In the genomic region with DNA sequence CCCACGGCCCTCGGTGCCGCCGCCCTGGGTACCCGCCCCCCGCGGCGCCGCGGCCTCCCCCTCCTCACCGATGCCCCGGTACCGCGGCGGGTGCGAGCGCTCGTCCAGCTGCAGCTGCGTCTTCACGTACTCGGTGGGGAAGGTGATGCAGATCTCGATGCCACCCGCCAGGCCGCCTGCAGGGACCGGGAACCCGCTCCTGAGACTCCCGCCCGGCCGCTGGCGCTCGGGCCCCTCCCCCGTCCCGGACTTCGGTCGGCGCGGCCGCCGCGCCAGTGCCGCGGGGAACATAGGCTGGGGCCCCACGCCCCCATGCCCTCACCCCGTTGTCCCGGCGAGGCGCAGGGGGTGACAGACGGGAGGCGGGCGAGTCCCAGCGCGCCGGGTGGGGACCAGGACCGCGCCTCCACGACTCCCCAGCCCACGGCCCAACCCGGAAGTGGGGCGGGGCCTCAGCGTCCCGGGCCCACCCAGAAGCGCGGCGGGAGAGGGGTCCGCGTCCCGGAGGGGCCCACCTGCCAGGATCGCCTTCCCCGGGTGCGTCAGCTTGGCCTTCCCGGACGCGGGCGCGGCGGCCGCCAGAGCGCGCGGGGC, we compare ENCODE assay signal across 9 cellular contexts. TPM values are rescaled to one million over a fixed set of nuclear protein-coding genes. Genes with fewer than 3 reads are reported as not detected.
DNase-seq lines count a peak whose midpoint lies in the region; ATAC-seq, FAIRE-seq and TF ChIP-seq lines count a peak whose summit lies in the region.
"Had no signal": no experiment of that assay in that cellular context is flagged by ENCODE, and none has a peak within 500 bp of the region (broad histone marks: within the 10 kb centered on the region; RNA-seq: fewer than 3 reads in every experiment).

No MANE protein-coding gene starts in this region.

- H3F3A ChIP-seq in GM23248 (ENCODE audit: insufficient read depth) (no peaks in the 10 kb centered on the region), Loucy (ENCODE audit: low read depth) (no peaks in the 10 kb centered on the region), neural cell (ENCODE audit: insufficient read depth, low read length, poor library complexity, severe bottlenecking) (no peaks in the 10 kb centered on the region)

- TF ChIP-seq POLR2A in GM12892 (IDR thresholded peaks at IDR 0.05; ENCODE audit: low read depth, low read length), result peak; percentile 32; the same call in 1 of the 2 replicates

- H3K4me3 Mint-ChIP-seq in activated T-cell treated with anti-CD3 and anti-CD28 coated beads, Interleukin-2, amount 50 U/mL, for 72 hours, result peak overlapping the region; percentile 72 to 77

- peaks cover 14% of the 10 kb centered on the region for H3K4me1 ChIP-seq in GM23248 (ENCODE audit: insufficient read depth)
- peaks cover 23% of the 10 kb centered on the region for H3K4me1 ChIP-seq in Loucy (ENCODE audit: insufficient read depth, low read length, poor library complexity, severe bottlenecking)

- TF ChIP-seq RAD21 in neural cell (conservative IDR thresholded peaks at IDR 0.05), result no peak

- no peak for TF ChIP-seq CTCF in Loucy (conservative IDR thresholded peaks at IDR 0.05; ENCODE audit: low read length)
- TF ChIP-seq CTCF in fibroblast of pulmonary artery (IDR thresholded peaks at IDR 0.05; ENCODE audit: low read length, missing control alignments), result no peak
- TF ChIP-seq CTCF in neural cell (IDR thresholded peaks at IDR 0.05; ENCODE audit: poor library complexity, severe bottlenecking), result no peak

- H4K20me1 ChIP-seq in GM23248 (ENCODE audit: insufficient read depth) (no peaks in the 10 kb centered on the region), Loucy (ENCODE audit: insufficient read depth, low read length, poor library complexity, severe bottlenecking) (peaks cover 18% of the 10 kb centered on the region), neural cell (ENCODE audit: insufficient read depth) (no peaks in the 10 kb centered on the region)

- H3K36me3 ChIP-seq in GM23248 (ENCODE audit: low read depth) (no peaks in the 10 kb centered on the region), Loucy (ENCODE audit: insufficient read depth, low read length) (no peaks in the 10 kb centered on the region), neural cell (ENCODE audit: insufficient read depth, low read length) (no peaks in the 10 kb centered on the region)

- H3K4me2 ChIP-seq in GM23248 (ENCODE audit: unreplicated experiment) (peak overlapping the region; percentile 76), Loucy (ENCODE audit: low read depth, low read length, poor library complexity, severe bottlenecking) (peak overlapping the region; percentile 83), neural cell (ENCODE audit: low read length) (no peak overlapping the region)

- in situ Hi-C loops in GM23248 (cut with MboI), result no loop called here

- peak; percentile 58 for FAIRE-seq in GM12892 (lab: Jason Lieb, UNC)

- 0 to 1% methylated on average over 24 to 38 of the region's 80 CpGs for WGBS in GM23248 (ENCODE audit: low coverage in 1 of 2, low lambda C conversion rate in 2 of 2, missing lambda C conversion rate in 2 of 2), 2 experiments

- H3K4me1 Mint-ChIP-seq in activated T-cell treated with anti-CD3 and anti-CD28 coated beads, Interleukin-2, amount 50 U/mL, for 72 hours (ENCODE audit: low read depth), result peaks cover 47% of the 10 kb centered on the region

- H3K9me3 Mint-ChIP-seq in activated T-cell treated with anti-CD3 and anti-CD28 coated beads, Interleukin-2, amount 50 U/mL, for 72 hours, result no peaks in the 10 kb centered on the region

- peak; percentile 58 for DNase-seq in GM12892 (ENCODE audit: insufficient read length)
- DNase-seq in GM23248, result peak; percentile 73
- peak in 1 of 2 donors; percentile 65 for DNase-seq in activated T-cell treated with anti-CD3 and anti-CD28 coated beads, Interleukin-2, amount 50 U/mL, for 72 hours
- DNase-seq in fibroblast of pulmonary artery (ENCODE audit: low read depth), result no peak
- DNase-seq in pons (ENCODE audit: low spot score), result no peak

- H3K79me2 ChIP-seq in GM23248 (ENCODE audit: insufficient read depth), result peaks cover 28% of the 10 kb centered on the region
- peaks cover 38% of the 10 kb centered on the region; the same call in 1 of the 2 replicates for H3K79me2 ChIP-seq in Loucy (ENCODE audit: insufficient read depth, low read length)
- no peaks in the 10 kb centered on the region for H3K79me2 ChIP-seq in neural cell (replicated peaks; ENCODE audit: insufficient read depth, low read length)

- no peaks in the 10 kb centered on the region for H3K27me3 Mint-ChIP-seq in activated T-cell treated with anti-CD3 and anti-CD28 coated beads, Interleukin-2, amount 50 U/mL, for 72 hours (ENCODE audit: low read depth)

- peak; percentile 59 to 62 for ATAC-seq in activated T-cell treated with anti-CD3 and anti-CD28 coated beads, Interleukin-2, amount 50 U/mL, for 72 hours (replicated peaks in 1 of 2)
- ATAC-seq in GM18870 (IDR thresholded peaks at IDR 0.05; ENCODE audit: unreplicated experiment), result no peak

- H2AFZ ChIP-seq in GM23248 (peak overlapping the region; percentile 70), Loucy (ENCODE audit: low read length) (peak overlapping the region; percentile 92), neural cell (ENCODE audit: low read depth, low read length) (no peak overlapping the region)

- H3K27ac ChIP-seq in GM23248 (peak overlapping the region; percentile 19; the same call in 1 of the 2 replicates), neural cell (ENCODE audit: low read length) (no peak overlapping the region)

- no peak for TF ChIP-seq EP300 in neural cell (conservative IDR thresholded peaks at IDR 0.05; ENCODE audit: poor library complexity, severe bottlenecking)

- no peak overlapping the region for H3K27ac Mint-ChIP-seq in activated T-cell treated with anti-CD3 and anti-CD28 coated beads, Interleukin-2, amount 50 U/mL, for 72 hours

- no peaks in the 10 kb centered on the region for H3K9me2 ChIP-seq in GM23248 (ENCODE audit: insufficient read depth)
- H3K9me2 ChIP-seq in Loucy (replicated peaks; ENCODE audit: low read depth, low read length), result no peaks in the 10 kb centered on the region
- H3K9me2 ChIP-seq in neural cell (ENCODE audit: insufficient read depth, low read length), result no peaks in the 10 kb centered on the region

- H3K27me3 ChIP-seq in GM23248 (replicated peaks; ENCODE audit: insufficient read depth) (no peaks in the 10 kb centered on the region), Loucy (ENCODE audit: insufficient read depth, low read length, poor library complexity, severe bottlenecking) (no peaks in the 10 kb centered on the region), neural cell (ENCODE audit: insufficient read depth, low read depth, low read length) (no peaks in the 10 kb centered on the region)

- H3K9ac ChIP-seq in GM23248 (peak overlapping the region; percentile 79), Loucy (ENCODE audit: low read depth, low read length, poor library complexity, severe bottlenecking) (peak overlapping the region; percentile 71), neural cell (ENCODE audit: low read length) (peak overlapping the region; percentile 71)

- peak overlapping the region; percentile 78 for H3K4me3 ChIP-seq in GM23248
- peak overlapping the region; percentile 78 for H3K4me3 ChIP-seq in Loucy (ENCODE audit: low read length, poor library complexity, severe bottlenecking)
- peak overlapping the region; percentile 66 for H3K4me3 ChIP-seq in fibroblast of pulmonary artery (replicated peaks; ENCODE audit: low read depth, low read length)
- H3K4me3 ChIP-seq in neural cell (ENCODE audit: low read length), result peak overlapping the region; percentile 91

- no peaks in the 10 kb centered on the region for H3K36me3 Mint-ChIP-seq in activated T-cell treated with anti-CD3 and anti-CD28 coated beads, Interleukin-2, amount 50 U/mL, for 72 hours (ENCODE audit: insufficient read depth in 2 of 2)

- no peaks in the 10 kb centered on the region for H3K9me3 ChIP-seq in GM23248 (ENCODE audit: low read depth)
- H3K9me3 ChIP-seq in Loucy (ENCODE audit: insufficient read depth, low read depth, low read length), result no peaks in the 10 kb centered on the region
- no peaks in the 10 kb centered on the region for H3K9me3 ChIP-seq in neural cell (ENCODE audit: low read length)

TF ChIP-seq in neural cell, 6 proteins besides CTCF, POLR2A, EP300 and RAD21 (continues in another document):
- TF ChIP-seq POLR2AphosphoS5 (IDR thresholded peaks at IDR 0.05), result peak; percentile 42

RNA-seq across cellular contexts. Expression of a gene that starts 0.4 kb away (rescaled TPM):
- polyA plus RNA-seq in GM12892 (2012; ENCODE audit: missing spikeins), result 27.7 TPM
- 89.9 and 99.5 TPM in 2 replicates for total RNA-seq in GM23248 (2014; rRNA removed; shearing (Covaris generic))
- polyA plus RNA-seq in GM23248 (2016; fragmentation: Nextera tagmentation; extraction: Ambion mirVana) (113 and 115 TPM in 2 replicates), neural cell (81.4 and 89.2 TPM in 2 replicates)
- 10 to 100 TPM; 34.3 TPM for total RNA-seq in activated T-cell treated with anti-CD3 and anti-CD28 coated beads, Interleukin-2, amount 50 U/mL, for 72 hours
- 45.8 and 46.9 TPM in 2 replicates for polyA minus RNA-seq in neural cell

RNA-seq across cellular contexts. Expression of a gene that starts 28.1 kb away (rescaled TPM):
- not detected for polyA plus RNA-seq in GM12892 (2012; ENCODE audit: missing spikeins)
- total RNA-seq in GM23248 (2014; rRNA removed; shearing (Covaris generic)), result not detected in 2 replicates
- polyA plus RNA-seq in GM23248 (2016; fragmentation: Nextera tagmentation; extraction: Ambion mirVana) (not detected in 2 replicates), neural cell (not detected in 2 replicates)
- total RNA-seq in activated T-cell treated with anti-CD3 and anti-CD28 coated beads, Interleukin-2, amount 50 U/mL, for 72 hours, result not detected
- polyA minus RNA-seq in neural cell, result not detected in 2 replicates
- total RNA-seq: glomerular endothelial cell had no signal

RNA-seq across cellular contexts. Expression of a gene that starts 33.7 kb away (rescaled TPM):
- 5.7 TPM for polyA plus RNA-seq in GM12892 (2012; ENCODE audit: missing spikeins)
- total RNA-seq in GM23248 (2014; rRNA removed; shearing (Covaris generic)), result 18.6 and 23.0 TPM in 2 replicates
- polyA plus RNA-seq in GM23248 (2016; fragmentation: Nextera tagmentation; extraction: Ambion mirVana), result 12.3 and 12.6 TPM in 2 replicates
- total RNA-seq in activated T-cell treated with anti-CD3 and anti-CD28 coated beads, Interleukin-2, amount 50 U/mL, for 72 hours, result 10 to 100 TPM; 16.0 to 19.7 TPM
- polyA plus RNA-seq in neural cell, result 27.6 and 28.0 TPM in 2 replicates
- polyA minus RNA-seq in neural cell, result 21.8 and 28.5 TPM in 2 replicates

RNA-seq across cellular contexts. Expression of a gene that starts 47.1 kb away (rescaled TPM):
- polyA plus RNA-seq in GM12892 (2012; ENCODE audit: missing spikeins), result not detected
- total RNA-seq in GM23248 (2014; rRNA removed; shearing (Covaris generic)), result not detected in 2 replicates
- polyA plus RNA-seq in GM23248 (2016; fragmentation: Nextera tagmentation; extraction: Ambion mirVana) (not detected in 2 replicates), neural cell (0.26 TPM in 1 of 2 replicates, not detected in the other)
- total RNA-seq in activated T-cell treated with anti-CD3 and anti-CD28 coated beads, Interleukin-2, amount 50 U/mL, for 72 hours, result not detected
- polyA minus RNA-seq in neural cell, result 0.35 TPM in 1 of 2 replicates, not detected in the other
- total RNA-seq: glomerular endothelial cell had no signal

RNA-seq across cellular contexts. Expression of a gene that starts 56.0 kb away (rescaled TPM):
- 6.5 TPM for polyA plus RNA-seq in GM12892 (2012; ENCODE audit: missing spikeins)
- 42.7 and 43.6 TPM in 2 replicates for total RNA-seq in GM23248 (2014; rRNA removed; shearing (Covaris generic))
- polyA plus RNA-seq in GM23248 (2016; fragmentation: Nextera tagmentation; extraction: Ambion mirVana) (25.6 and 27.1 TPM in 2 replicates), neural cell (67.1 and 67.7 TPM in 2 replicates)
- 10 to 100 TPM; 24.4 to 28.5 TPM for total RNA-seq in activated T-cell treated with anti-CD3 and anti-CD28 coated beads, Interleukin-2, amount 50 U/mL, for 72 hours
- 86.9 and 111 TPM in 2 replicates for polyA minus RNA-seq in neural cell

Comparison
In these comparisons a context has a peak if more than half of its experiments do, and no peak if none do; other contexts are left out.
1. DNase-seq: peak in GM12892 (single experiment) and GM23248 (single experiment); none in fibroblast of pulmonary artery (single experiment) and pons (single experiment).
2. Peak in every context shown above with its lines, with median percentiles within 50 percentile points of each other: H3K4me3 ChIP-seq and H3K9ac ChIP-seq.